In the genomic region with DNA sequence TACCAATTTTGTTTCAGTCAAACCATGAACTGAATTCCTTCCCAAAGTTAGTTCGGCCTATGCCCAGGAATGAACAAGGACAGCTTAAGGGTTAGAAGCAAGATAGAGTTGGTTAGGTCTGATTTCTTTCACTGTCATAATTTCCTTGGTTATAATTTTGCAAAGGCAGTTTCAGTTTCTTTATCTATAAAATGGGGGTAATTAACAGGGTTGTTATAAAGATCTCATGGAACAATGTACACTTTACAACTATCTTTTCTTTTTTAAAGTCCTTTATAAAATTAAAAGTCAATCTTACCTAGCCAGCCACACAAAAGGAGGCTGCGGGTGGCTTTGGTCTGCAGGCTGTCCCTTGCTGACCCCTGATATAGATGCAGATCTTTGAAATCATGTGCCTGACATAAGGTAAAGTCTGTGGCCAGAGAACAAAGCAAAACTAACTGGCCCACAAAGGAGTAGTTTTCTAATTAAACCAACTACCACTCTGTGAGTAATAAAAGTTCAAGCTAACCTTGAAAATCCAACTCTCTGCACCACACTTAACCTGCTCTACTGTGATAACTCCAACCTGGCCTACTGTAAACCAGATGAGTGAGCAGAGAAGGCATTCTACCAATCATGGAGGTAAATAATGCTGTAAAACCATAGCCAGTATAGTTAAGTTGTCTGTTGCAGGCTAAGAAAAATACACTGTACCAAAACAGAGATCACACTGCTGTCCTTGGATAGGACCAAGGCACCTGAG, we compare ENCODE assay signal across 9 cellular contexts. TPM values are rescaled to one million over a fixed set of nuclear protein-coding genes. Genes with fewer than 3 reads are reported as not detected.
DNase-seq lines count a peak whose midpoint lies in the region; ATAC-seq, FAIRE-seq and TF ChIP-seq lines count a peak whose summit lies in the region.
"Had no signal": no experiment of that assay in that cellular context is flagged by ENCODE, and none has a peak within 500 bp of the region (broad histone marks: within the 10 kb centered on the region; RNA-seq: fewer than 3 reads in every experiment).

No MANE protein-coding gene starts in this region.

- no peaks in the 10 kb centered on the region for H3K9me1 ChIP-seq in endothelial cell of umbilical vein (replicated peaks; ENCODE audit: control insufficient read depth, extremely low read depth, insufficient read depth, low read length)

- no peaks in the 10 kb centered on the region for H3F3A ChIP-seq in GM23338 (replicated peaks; ENCODE audit: low read depth)
- H3F3A ChIP-seq in smooth muscle cell (ENCODE audit: low read depth) = peaks cover 11% of the 10 kb centered on the region

- dilution Hi-C loops in endothelial cell of umbilical vein (cut with MboI; ENCODE audit: extremely low pct_ligation_motif_present, low sequenced_read_pairs) = no loop called here

- BruUV-seq in endothelial cell of umbilical vein (replicated peaks; lab: Mats Ljungman, UMichigan) = no TSS peak

- H3K9ac ChIP-seq in endothelial cell of umbilical vein (replicated peaks; ENCODE audit: extremely low read depth, insufficient read depth, low read length) = peak overlapping the region; percentile 76
- H3K9ac ChIP-seq in smooth muscle cell (ENCODE audit: low read depth) = no peak overlapping the region

- H3K4me2 ChIP-seq in GM23338 (no peak overlapping the region), endothelial cell of umbilical vein (ENCODE audit: insufficient read depth, low read length) (peak overlapping the region; percentile 75), smooth muscle cell (no peak overlapping the region)

- H3K4me3 Mint-ChIP-seq in GM23338 = no peak overlapping the region
- H3K4me3 Mint-ChIP-seq in T-helper 17 cell = peak overlapping the region; percentile 84

- peaks cover 84% of the 10 kb centered on the region for H3K36me3 Mint-ChIP-seq in GM23338 (ENCODE audit: low read depth)
- peaks cover 18% of the 10 kb centered on the region for H3K36me3 Mint-ChIP-seq in T-helper 17 cell (ENCODE audit: low read depth)

- H3K4me3 ChIP-seq in GM23338 = no peak overlapping the region
- no peak overlapping the region for H3K4me3 ChIP-seq in endothelial cell of umbilical vein (replicated peaks in 1 of 3; ENCODE audit: insufficient read depth in 1 of 3, low read depth in 1 of 3, low read length in 3 of 3)
- no peak overlapping the region for H3K4me3 ChIP-seq in smooth muscle cell
- no peak overlapping the region for H3K4me3 ChIP-seq in left lung

- H3K27me3 Mint-ChIP-seq in GM23338 (ENCODE audit: insufficient read depth, low read depth, poor library complexity) (peaks cover 7% of the 10 kb centered on the region), T-helper 17 cell (no peaks in the 10 kb centered on the region)

- no peak for TF ChIP-seq CTCF in GM23338 (conservative IDR thresholded peaks at IDR 0.05; ENCODE audit: low read depth in 2 of 2)
- no peak for TF ChIP-seq CTCF in endothelial cell of umbilical vein (IDR thresholded peaks at IDR 0.05; ENCODE audit: extremely low read depth in 1 of 2, insufficient read depth in 1 of 2, low read depth in 1 of 2, low read length in 2 of 2)
- TF ChIP-seq CTCF in smooth muscle cell (IDR thresholded peaks at IDR 0.05; ENCODE audit: borderline replicate concordance, insufficient read depth, poor library complexity, severe bottlenecking) = no peak
- TF ChIP-seq CTCF in left lung (IDR thresholded peaks at IDR 0.05) = no peak

- DNase-seq in GM23338 (ENCODE audit: low spot score) (no peak), T-helper 17 cell (no peak), endothelial cell of umbilical vein (ENCODE audit: low read depth, low spot score) (no peak), smooth muscle cell (lab: John Stamatoyannopoulos, UW; ENCODE audit: unreplicated experiment) (no peak), ureter (ENCODE audit: low spot score) (no peak), left lung (no peak)
- DNase-seq: GOT3, NCI-H1105 treated with DMSO at 0.1 percent for 48 hours had no signal

- H3K9me2 ChIP-seq in GM23338 (ENCODE audit: insufficient read depth) = no peaks in the 10 kb centered on the region

- peak overlapping the region; percentile 38; the same call in 1 of the 2 replicates for H3K27ac Mint-ChIP-seq in GM23338
- H3K27ac Mint-ChIP-seq in T-helper 17 cell = peak overlapping the region; percentile 99

- POLR2A ChIA-PET in endothelial cell of umbilical vein (lab: Charles Lee) = no interaction called here

- H4K20me1 ChIP-seq in GM23338 (replicated peaks; ENCODE audit: insufficient read depth) (peaks cover 40% of the 10 kb centered on the region; the same call in 1 of the 2 replicates), endothelial cell of umbilical vein (replicated peaks; ENCODE audit: control insufficient read depth, extremely low read depth, insufficient read depth, low read length) (no peaks in the 10 kb centered on the region), smooth muscle cell (ENCODE audit: low read depth) (no peaks in the 10 kb centered on the region)

- no peak for ATAC-seq in GM23338
- peak; percentile 1 for ATAC-seq in T-helper 17 cell
- no peak for ATAC-seq in GM19324 (IDR thresholded peaks at IDR 0.05; ENCODE audit: low FRiP score, unreplicated experiment)
- ATAC-seq in left lung = no peak

- intact Hi-C loops in endothelial cell of umbilical vein (cut with micrococcal nuclease) (no loop called here), left lung (cut with DNase I) (no loop called here)

- H3K9me3 ChIP-seq in T-helper 17 cell (ENCODE audit: control insufficient read depth, low read length, poor library complexity, severe bottlenecking) = no peaks in the 10 kb centered on the region
- no peaks in the 10 kb centered on the region for H3K9me3 ChIP-seq in endothelial cell of umbilical vein (replicated peaks; ENCODE audit: control insufficient read depth, insufficient read depth, low read length)
- no peaks in the 10 kb centered on the region for H3K9me3 ChIP-seq in smooth muscle cell (replicated peaks; ENCODE audit: low read depth)
- no peaks in the 10 kb centered on the region for H3K9me3 ChIP-seq in left lung

- peaks cover 34% of the 10 kb centered on the region for H3K36me3 ChIP-seq in GM23338 (ENCODE audit: insufficient read depth)
- H3K36me3 ChIP-seq in endothelial cell of umbilical vein (ENCODE audit: control insufficient read depth in 2 of 2, extremely low read depth in 1 of 2, insufficient read depth in 2 of 2, low read length in 2 of 2) = peaks cover 0 to 5% of the 10 kb centered on the region in 2 experiments
- no peaks in the 10 kb centered on the region for H3K36me3 ChIP-seq in smooth muscle cell (ENCODE audit: low read depth)
- H3K36me3 ChIP-seq in left lung = no peaks in the 10 kb centered on the region

- H3K27ac ChIP-seq in GM23338 (ENCODE audit: low read depth) (peak overlapping the region; percentile 66), endothelial cell of umbilical vein (ENCODE audit: insufficient read depth, low read depth, low read length) (peak overlapping the region; percentile 97), smooth muscle cell (ENCODE audit: low read depth) (peak overlapping the region; percentile 82), left lung (peak overlapping the region in 1 of 2 donors; percentile 23)

- WGBS in smooth muscle cell (ENCODE audit: low lambda C conversion rate) = 77% methylated on average over 2 of the region's 2 CpGs

- no peaks in the 10 kb centered on the region for H3K9me3 Mint-ChIP-seq in GM23338

- peaks cover 68% of the 10 kb centered on the region for H3K4me1 Mint-ChIP-seq in GM23338
- H3K4me1 Mint-ChIP-seq in T-helper 17 cell = peaks cover 79% of the 10 kb centered on the region

- H2AFZ ChIP-seq in GM23338 (no peak overlapping the region), endothelial cell of umbilical vein (ENCODE audit: low read depth, low read length) (no peak overlapping the region), smooth muscle cell (ENCODE audit: low read depth) (no peak overlapping the region)

- peak; percentile 39 for TF ChIP-seq POLR2A in endothelial cell of umbilical vein (IDR thresholded peaks at IDR 0.05; ENCODE audit: low read depth, low read length)

- CTCF ChIA-PET in endothelial cell of umbilical vein (lab: Charles Lee) = interaction anchor here (2.0 kb wide), 1 partner anchor 84 kb away, joined by 4 read pairs; no protein-coding TSS in a partner anchor

- H3K79me2 ChIP-seq in GM23338 (replicated peaks; ENCODE audit: insufficient read depth) (peaks cover 100% of the 10 kb centered on the region), endothelial cell of umbilical vein (ENCODE audit: control insufficient read depth, insufficient read depth, low read length) (peaks cover 44% of the 10 kb centered on the region), smooth muscle cell (ENCODE audit: low read depth) (peaks cover 10% of the 10 kb centered on the region)

- no peaks in the 10 kb centered on the region for H3K27me3 ChIP-seq in GM23338 (ENCODE audit: insufficient read depth)
- H3K27me3 ChIP-seq in endothelial cell of umbilical vein (ENCODE audit: control insufficient read depth in 2 of 2, insufficient read depth in 2 of 2, low read length in 2 of 2) = no peaks in the 10 kb centered on the region
- no peaks in the 10 kb centered on the region for H3K27me3 ChIP-seq in smooth muscle cell (ENCODE audit: low read depth)
- H3K27me3 ChIP-seq in left lung = no peaks in the 10 kb centered on the region

- H3K4me1 ChIP-seq in GM23338 (ENCODE audit: insufficient read depth) (peaks cover 33% of the 10 kb centered on the region), endothelial cell of umbilical vein (ENCODE audit: control insufficient read depth, extremely low read depth, insufficient read depth, low read length) (peaks cover 48% of the 10 kb centered on the region), smooth muscle cell (ENCODE audit: low read depth) (peaks cover 19% of the 10 kb centered on the region), left lung (peaks cover 0 to 91% of the 10 kb centered on the region in 2 donors)

- no peak for FAIRE-seq in endothelial cell of umbilical vein (lab: Jason Lieb, UNC)

TF ChIP-seq in endothelial cell of umbilical vein, 7 proteins besides CTCF, POLR2A, EP300 and RAD21 (continues in another document):
- TF ChIP-seq POLR2AphosphoS5 (IDR thresholded peaks at IDR 0.05; ENCODE audit: insufficient read depth, low read depth, low read length) (no peak), MYC (IDR thresholded peaks at IDR 0.05; ENCODE audit: low read depth, low read length) (no peak)

RNA-seq across cellular contexts. Expression of a gene that starts 49.5 kb away (rescaled TPM):
- 234 and 281 TPM in 2 replicates for total RNA-seq in GM23338 (2014; rRNA removed; shearing (Covaris generic))
- 91.1 and 114 TPM in 2 replicates for polyA plus RNA-seq in GM23338 (2016; fragmentation: Nextera tagmentation; extraction: Ambion mirVana)
- 100 to 1,000 TPM; 262 to 265 TPM for total RNA-seq in T-helper 17 cell
- total RNA-seq in endothelial cell of umbilical vein = 81.0 and 86.4 TPM in 2 replicates
- polyA plus RNA-seq in endothelial cell of umbilical vein = 17.2 and 23.6 TPM in 2 replicates
- polyA plus RNA-seq in endothelial cell of umbilical vein (2011; cell fraction: cytosol; rRNA removed) = 16.7 TPM in 2 replicates
- polyA plus RNA-seq in endothelial cell of umbilical vein (2011; cell fraction: nucleus; rRNA removed) = 30.9 and 38.9 TPM in 2 replicates
- 56.7 and 79.2 TPM in 2 replicates for polyA plus RNA-seq in endothelial cell of umbilical vein (2012)
- 76.5 and 103 TPM in 2 replicates for polyA minus RNA-seq in endothelial cell of umbilical vein
- polyA minus RNA-seq in endothelial cell of umbilical vein (2011; cell fraction: cytosol; rRNA and poly(A)+ RNA removed) = 212 TPM
- 70.3 and 93.2 TPM in 2 replicates for polyA minus RNA-seq in endothelial cell of umbilical vein (2011; cell fraction: nucleus; rRNA and poly(A)+ RNA removed)
- 64.4 and 85.8 TPM in 2 replicates for total RNA-seq in smooth muscle cell
- 23.5 and 38.5 TPM in 2 replicates for polyA plus RNA-seq in smooth muscle cell
- total RNA-seq in ureter = 213 TPM
- total RNA-seq in left lung = 10 to 100 TPM; 58.7 to 67.5 TPM
